In genomic region chr11:69386594-69387408, GRCh38 we compare ENCODE assay signal across 19 cellular contexts.
A peak's percentile ranks its signal among the peaks of the same experiment; 100 is the strongest.
DNase-seq lines count a peak whose midpoint lies in the region; ATAC-seq, FAIRE-seq and TF ChIP-seq lines count a peak whose summit lies in the region.
"Had no signal": no experiment of that assay in that cellular context is flagged by ENCODE, and none has a peak within 500 bp of the region (broad histone marks: within the 10 kb centered on the region; RNA-seq: fewer than 3 reads in every experiment).

No MANE protein-coding gene starts in this region.

- H3K36me3 ChIP-seq in HEK293 (ENCODE audit: control insufficient read depth in 2 of 2, insufficient read depth in 1 of 2, low read length in 2 of 2) (no peaks in the 10 kb centered on the region), H1 (ENCODE audit: control insufficient read depth in 2 of 4, insufficient read depth in 4 of 4, low read length in 3 of 4) (no peaks in the 10 kb centered on the region)
- H3K36me3 ChIP-seq: BLaER1 had no signal

- no peak for TF ChIP-seq POLR2A in H1 (IDR thresholded peaks at IDR 0.05; ENCODE audit: control extremely low read depth in 1 of 2, low read depth in 2 of 2, low read length in 2 of 2)

- TF ChIP-seq CTCF in HEK293 (tag by site-specific recombination; IDR thresholded peaks at IDR 0.05): no peak
- no peak for TF ChIP-seq CTCF in H1 (IDR thresholded peaks at IDR 0.05; ENCODE audit: control extremely low read depth in 1 of 3, insufficient read depth in 1 of 3, low read depth in 1 of 3, low read length in 3 of 3)

- H3K9me3 Mint-ChIP-seq in activated T-cell treated with anti-CD3 and anti-CD28 coated beads, Interleukin-2, amount 50 U/mL, for 24 hours: peaks cover 20% of the 10 kb centered on the region
- peaks cover 15 to 16% of the 10 kb centered on the region in 2 donors for H3K9me3 Mint-ChIP-seq in activated T-cell treated with anti-CD3 and anti-CD28 coated beads, Interleukin-2, amount 50 U/mL, for 72 hours

- no peak overlapping the region for H2BK5ac ChIP-seq in H1 (ENCODE audit: low read depth, low read length)

- no peaks in the 10 kb centered on the region for H3K23me2 ChIP-seq in H1 (ENCODE audit: low read depth, low read length)

- H3K27ac ChIP-seq in HEK293 (ENCODE audit: extremely low read depth, low read depth, low read length) (no peak overlapping the region), H1 (ENCODE audit: low read depth, low read length) (no peak overlapping the region)
- H3K27ac ChIP-seq: BLaER1 had no signal

- H3K4me1 Mint-ChIP-seq in activated T-cell treated with anti-CD3 and anti-CD28 coated beads, Interleukin-2, amount 50 U/mL, for 24 hours (ENCODE audit: low read depth): no peaks in the 10 kb centered on the region
- no peaks in the 10 kb centered on the region for H3K4me1 Mint-ChIP-seq in activated T-cell treated with anti-CD3 and anti-CD28 coated beads, Interleukin-2, amount 50 U/mL, for 72 hours (ENCODE audit: low read depth)
- H3K4me1 Mint-ChIP-seq: CD4-positive, alpha-beta memory T cell had no signal

- no peaks in the 10 kb centered on the region for H3K27me3 Mint-ChIP-seq in activated T-cell treated with anti-CD3 and anti-CD28 coated beads, Interleukin-2, amount 50 U/mL, for 24 hours
- H3K27me3 Mint-ChIP-seq in activated T-cell treated with anti-CD3 and anti-CD28 coated beads, Interleukin-2, amount 50 U/mL, for 72 hours (ENCODE audit: low read depth): no peaks in the 10 kb centered on the region

- no peak overlapping the region for H2AFZ ChIP-seq in H1 (ENCODE audit: low read length)

- ATAC-seq in activated T-cell treated with anti-CD3 and anti-CD28 coated beads, Interleukin-2, amount 50 U/mL, for 72 hours (replicated peaks in 1 of 2): no peak

- H2AK5ac ChIP-seq in H1 (ENCODE audit: low read depth, low read length): no peak overlapping the region; the same call in 1 of the 2 replicates

- no peaks in the 10 kb centered on the region for H3K36me3 Mint-ChIP-seq in activated T-cell treated with anti-CD3 and anti-CD28 coated beads, Interleukin-2, amount 50 U/mL, for 24 hours (ENCODE audit: low read depth)
- peaks cover 9 to 13% of the 10 kb centered on the region in 2 donors for H3K36me3 Mint-ChIP-seq in activated T-cell treated with anti-CD3 and anti-CD28 coated beads, Interleukin-2, amount 50 U/mL, for 72 hours (ENCODE audit: insufficient read depth in 2 of 2)

- no peak overlapping the region for H3K4me3 Mint-ChIP-seq in activated T-cell treated with anti-CD3 and anti-CD28 coated beads, Interleukin-2, amount 50 U/mL, for 24 hours
- H3K4me3 Mint-ChIP-seq in activated T-cell treated with anti-CD3 and anti-CD28 coated beads, Interleukin-2, amount 50 U/mL, for 72 hours: no peak overlapping the region
- H3K4me3 Mint-ChIP-seq: CD4-positive, alpha-beta memory T cell had no signal

- no peak overlapping the region for H3K18ac ChIP-seq in H1 (ENCODE audit: extremely low read depth, low read length)

- no peaks in the 10 kb centered on the region for H3K79me2 ChIP-seq in H1 (ENCODE audit: control insufficient read depth in 1 of 2, insufficient read depth in 2 of 2, low read length in 2 of 2)

- no peaks in the 10 kb centered on the region for H3K79me1 ChIP-seq in H1 (ENCODE audit: low read depth, low read length)

- no peak overlapping the region for H3K4ac ChIP-seq in H1 (replicated peaks; ENCODE audit: insufficient read length, low read depth, low read length)

- H4K8ac ChIP-seq in H1 (ENCODE audit: extremely low read depth, insufficient read depth, low read length): no peak overlapping the region

- H3K4me2 ChIP-seq in H1 (ENCODE audit: insufficient read depth in 1 of 2, low read depth in 2 of 2, low read length in 2 of 2): no peak overlapping the region
- H3K4me2 ChIP-seq: BLaER1 had no signal

- 0 out of 2 replicates have a peak overlapping the region, but pooled peaks have one; percentile 27 for H2BK12ac ChIP-seq in H1 (ENCODE audit: low read depth, low read length)

- no peak overlapping the region for H2BK15ac ChIP-seq in H1 (ENCODE audit: low read length)

- CTCF ChIA-PET in HEK293 (lab: Yijun Ruan, JAX) (no interaction called here), H1 (lab: Charles Lee; ENCODE audit: partially characterized antibody) (interaction anchor here (0.8 to 1.7 kb wide), 2 partner anchors 94 to 96 kb away, joined by 3 to 5 read pairs; no protein-coding TSS in a partner anchor)

- FAIRE-seq in H1 (lab: Jason Lieb, UNC): no peak
- FAIRE-seq: GM12891, GM19239 had no signal

- DNase-seq in activated T-cell treated with anti-CD3 and anti-CD28 coated beads, Interleukin-2, amount 50 U/mL, for 24 hours: peak; percentile 8
- DNase-seq in activated T-cell treated with anti-CD3 and anti-CD28 coated beads, Interleukin-2, amount 50 U/mL, for 72 hours: no peak
- DNase-seq in H1 (ENCODE audit: low read depth in 1 of 2, low spot score in 2 of 2) (no peak), posterior vena cava (ENCODE audit: low spot score) (peak; percentile 44), NCI-H2196 (lab: John Stamatoyannopoulos, UW; ENCODE audit: unreplicated experiment) (no peak), NCI-H2227 (lab: John Stamatoyannopoulos, UW; ENCODE audit: unreplicated experiment) (no peak)
- DNase-seq: CD4-positive, alpha-beta memory T cell; DMS53; HCEC 1CT; NCI-H1092 treated with DMSO at 0.1 percent for 48 hours; NCI-H2081 treated with DMSO at 0.1 percent for 48 hours; NCI-H510A; NCI-H774; OCI-M1; SHP77 had no signal

- no peak overlapping the region for H3K56ac ChIP-seq in H1 (replicated peaks; ENCODE audit: insufficient read length, low read depth, low read length)

- no peak overlapping the region for H3K4me3 ChIP-seq in HEK293 (ENCODE audit: low read depth, low read length)
- H3K4me3 ChIP-seq in H1 (ENCODE audit: extremely low read depth in 1 of 4, insufficient read depth in 2 of 4, low read depth in 3 of 4, low read length in 4 of 4): no peak overlapping the region
- H3K4me3 ChIP-seq: BLaER1 had no signal

- H3K23ac ChIP-seq in H1 (ENCODE audit: insufficient read length): no peak overlapping the region

- no peak for TF ChIP-seq RAD21 in H1 (IDR thresholded peaks at IDR 0.05 in 1 of 2, conservative IDR thresholded peaks at IDR 0.05 in 1 of 2; ENCODE audit: low read depth in 2 of 2, low read length in 2 of 2)

- no peaks in the 10 kb centered on the region for H4K20me1 ChIP-seq in H1 (replicated peaks in 1 of 2; ENCODE audit: control insufficient read depth in 1 of 2, insufficient read depth in 2 of 2, low read length in 2 of 2)
- H4K20me1 ChIP-seq: BLaER1 had no signal

- H4K5ac ChIP-seq in H1 (ENCODE audit: insufficient read length, low read depth, low read length): no peak overlapping the region

- H3K9me3 ChIP-seq in HEK293 (ENCODE audit: control insufficient read depth, insufficient read depth, low read depth, low read length) (no peaks in the 10 kb centered on the region), H1 (ENCODE audit: insufficient read depth in 2 of 2, low read depth in 1 of 2, low read length in 1 of 2) (peaks cover 5 to 17% of the 10 kb centered on the region in 2 experiments)

- H3K4me1 ChIP-seq in HEK293 (ENCODE audit: control insufficient read depth, insufficient read depth, low read length) (no peaks in the 10 kb centered on the region), H1 (replicated peaks in 1 of 4; ENCODE audit: control insufficient read depth in 3 of 4, insufficient read depth in 4 of 4, low read length in 3 of 4) (peaks cover 0 to 6% (median 0%) of the 10 kb centered on the region in 4 experiments; a peak in 2 of 7 replicates)

- POLR2A ChIA-PET in HEK293 (lab: Yijun Ruan, JAX) (no interaction called here), H1 (lab: Charles Lee; ENCODE audit: partially characterized antibody) (no interaction called here)

- intact Hi-C loops in posterior vena cava (cut with DNase I): no loop called here

- H4K91ac ChIP-seq in H1 (replicated peaks; ENCODE audit: insufficient read length, low read length): no peak overlapping the region

- no peak for TF ChIP-seq EP300 in H1 (IDR thresholded peaks at IDR 0.05; ENCODE audit: borderline replicate concordance in 1 of 2, low read depth in 2 of 2, low read length in 2 of 2)

- H3K27ac Mint-ChIP-seq in activated T-cell treated with anti-CD3 and anti-CD28 coated beads, Interleukin-2, amount 50 U/mL, for 24 hours: no peak overlapping the region
- H3K27ac Mint-ChIP-seq in activated T-cell treated with anti-CD3 and anti-CD28 coated beads, Interleukin-2, amount 50 U/mL, for 72 hours: no peak overlapping the region
- H3K27ac Mint-ChIP-seq: CD4-positive, alpha-beta memory T cell had no signal

- H2BK20ac ChIP-seq in H1 (ENCODE audit: low read length): no peak overlapping the region

- no peak overlapping the region for H3K9ac ChIP-seq in H1 (replicated peaks in 1 of 4; ENCODE audit: extremely low read depth in 1 of 4, low read depth in 3 of 4, low read length in 3 of 4)
- H3K9ac ChIP-seq: BLaER1 had no signal

- 86% methylated on average over 8 of the region's 8 CpGs; no CpG with 5 or more reads in 1 of the 2 experiments for WGBS in H1 (ENCODE audit: extremely low coverage in 1 of 2, insufficient coverage in 1 of 2, insufficient read length in 1 of 2, insufficient replicate concordance in 2 of 2, low coverage in 1 of 2, low lambda C conversion rate in 2 of 2, missing lambda C conversion rate in 1 of 2), 2 experiments

- no peak overlapping the region for H3K14ac ChIP-seq in H1 (ENCODE audit: insufficient read length)

- no peak overlapping the region for H2BK120ac ChIP-seq in H1 (replicated peaks; ENCODE audit: low read depth, low read length)

- H3K27me3 ChIP-seq in H1 (replicated peaks in 1 of 4; ENCODE audit: control insufficient read depth in 3 of 4, extremely low read depth in 1 of 4, insufficient read depth in 3 of 4, low read length in 3 of 4): no peaks in the 10 kb centered on the region
- H3K27me3 ChIP-seq: BLaER1 had no signal

TF ChIP-seq in HEK293, 187 proteins besides CTCF, POLR2A, EP300 and RAD21:
- TF ChIP-seq ZNF623 (tag by site-specific recombination; IDR thresholded peaks at IDR 0.05) (peak; percentile 64), YY2 (tag by site-specific recombination; IDR thresholded peaks at IDR 0.05) (no peak), ZNF10 (tag by site-specific recombination; IDR thresholded peaks at IDR 0.05) (no peak)
TF ChIP-seq in HEK293: peak in this region for 1.

TF ChIP-seq in H1, 55 proteins besides CTCF, POLR2A, EP300 and RAD21:
- TF ChIP-seq GTF2F1 (IDR thresholded peaks at IDR 0.05; ENCODE audit: borderline replicate concordance, low read depth, low read length): no peak
- TF ChIP-seq HDAC6 (IDR thresholded peaks at IDR 0.05; ENCODE audit: low read depth, low read length): no peak
- TF ChIP-seq SAP30 (IDR thresholded peaks at IDR 0.05; ENCODE audit: insufficient read depth, insufficient replicate concordance, low read length): no peak
- no peak for TF ChIP-seq FOSL1 (IDR thresholded peaks at IDR 0.05; ENCODE audit: insufficient read depth, low read depth, low read length)
- TF ChIP-seq PHF8 (conservative IDR thresholded peaks at IDR 0.05; ENCODE audit: low read depth, low read length): no peak
- no peak for TF ChIP-seq CHD2 (IDR thresholded peaks at IDR 0.05; ENCODE audit: low read length)
- TF ChIP-seq YY1 (IDR thresholded peaks at IDR 0.05; ENCODE audit: low read depth, low read length): no peak
- TF ChIP-seq TCF12 (IDR thresholded peaks at IDR 0.05; ENCODE audit: low read depth, low read length): no peak
- no peak for TF ChIP-seq POLR2AphosphoS5 (IDR thresholded peaks at IDR 0.05; ENCODE audit: low read depth, low read length)

Comparison
In these comparisons a context has a peak if more than half of its experiments do, and no peak if none do; other contexts are left out.
1. DNase-seq: peak in activated T-cell treated with anti-CD3 and anti-CD28 coated beads, Interleukin-2, amount 50 U/mL, for 24 hours (single experiment) and posterior vena cava (single experiment); none in activated T-cell treated with anti-CD3 and anti-CD28 coated beads, Interleukin-2, amount 50 U/mL, for 72 hours (0 of 2), H1 (0 of 2), NCI-H2196 (single experiment) and NCI-H2227 (single experiment).